In the genomic region with DNA sequence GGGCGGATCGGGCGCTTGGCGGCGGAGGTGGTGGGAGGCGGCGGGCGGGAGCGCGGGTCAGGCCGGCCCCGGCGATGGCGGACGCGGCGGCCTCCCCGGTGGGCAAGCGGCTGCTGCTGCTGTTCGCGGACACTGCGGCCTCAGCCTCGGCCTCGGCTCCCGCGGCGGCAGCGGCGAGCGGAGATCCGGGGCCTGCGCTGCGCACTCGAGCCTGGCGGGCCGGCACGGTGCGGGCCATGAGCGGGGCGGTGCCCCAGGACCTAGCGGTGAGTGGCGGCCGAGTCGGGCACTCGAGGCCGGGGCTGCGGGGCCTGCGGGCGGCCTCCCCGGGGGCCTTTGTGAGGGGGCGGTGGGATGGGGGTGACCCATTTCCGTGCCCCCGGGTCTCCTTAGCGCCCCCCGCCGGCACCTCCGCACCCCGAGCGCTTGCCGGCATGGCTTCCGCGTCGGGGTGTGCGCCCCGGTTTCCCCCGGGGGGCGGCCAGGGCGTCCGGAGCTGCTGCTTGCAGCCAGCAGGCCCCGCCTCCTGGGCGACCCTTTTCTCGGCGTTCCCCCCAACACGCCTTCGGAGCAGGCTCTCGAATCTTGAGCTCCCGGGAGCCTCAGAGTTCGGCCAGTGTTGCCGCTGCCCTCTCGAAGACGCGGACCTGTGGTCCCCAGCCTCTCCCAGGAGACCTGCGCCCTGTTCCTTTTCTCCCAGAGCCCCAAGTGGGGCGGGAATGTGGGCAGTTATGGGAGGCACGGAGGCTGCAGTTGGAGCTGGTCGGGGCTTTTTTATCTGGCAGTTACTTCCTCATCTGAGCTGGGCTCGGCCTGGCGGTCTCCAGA, we compare ENCODE assay signal across 1 cellular context.
TF ChIP-seq lines count a peak whose summit lies in the region.

No MANE protein-coding gene starts in this region.

TF ChIP-seq in HepG2, 621 proteins besides CTCF, POLR2A, EP300 and RAD21 (continued from another document and continues in another):
- TF ChIP-seq, protein P1, sequence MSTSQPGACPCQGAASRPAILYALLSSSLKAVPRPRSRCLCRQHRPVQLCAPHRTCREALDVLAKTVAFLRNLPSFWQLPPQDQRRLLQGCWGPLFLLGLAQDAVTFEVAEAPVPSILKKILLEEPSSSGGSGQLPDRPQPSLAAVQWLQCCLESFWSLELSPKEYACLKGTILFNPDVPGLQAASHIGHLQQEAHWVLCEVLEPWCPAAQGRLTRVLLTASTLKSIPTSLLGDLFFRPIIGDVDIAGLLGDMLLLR (CRISPR knock-in tag; IDR thresholded peaks at IDR 0.05) = no peak
- TF ChIP-seq ZNF850 (CRISPR knock-in tag; conservative IDR thresholded peaks at IDR 0.05) = no peak
- no peak for TF ChIP-seq FOXA3 (CRISPR knock-in tag; IDR thresholded peaks at IDR 0.05)
- TF ChIP-seq ZNF678 (CRISPR knock-in tag; IDR thresholded peaks at IDR 0.05) = peak; percentile 79; the same call in 1 of the 2 replicates
- TF ChIP-seq, protein P2, sequence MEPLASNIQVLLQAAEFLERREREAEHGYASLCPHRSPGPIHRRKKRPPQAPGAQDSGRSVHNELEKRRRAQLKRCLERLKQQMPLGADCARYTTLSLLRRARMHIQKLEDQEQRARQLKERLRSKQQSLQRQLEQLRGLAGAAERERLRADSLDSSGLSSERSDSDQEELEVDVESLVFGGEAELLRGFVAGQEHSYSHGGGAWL (CRISPR knock-in tag; IDR thresholded peaks at IDR 0.05) = no peak
- TF ChIP-seq STAG1 (CRISPR knock-in tag; IDR thresholded peaks at IDR 0.05) = no peak
- peak; percentile 40 for TF ChIP-seq RBM39 (IDR thresholded peaks at IDR 0.05; ENCODE audit: low read depth, low read length, poor library complexity, severe bottlenecking)
- TF ChIP-seq CEBPB (IDR thresholded peaks at IDR 0.05; ENCODE audit: borderline replicate concordance, low read depth, low read length) = no peak
- TF ChIP-seq, protein P3, sequence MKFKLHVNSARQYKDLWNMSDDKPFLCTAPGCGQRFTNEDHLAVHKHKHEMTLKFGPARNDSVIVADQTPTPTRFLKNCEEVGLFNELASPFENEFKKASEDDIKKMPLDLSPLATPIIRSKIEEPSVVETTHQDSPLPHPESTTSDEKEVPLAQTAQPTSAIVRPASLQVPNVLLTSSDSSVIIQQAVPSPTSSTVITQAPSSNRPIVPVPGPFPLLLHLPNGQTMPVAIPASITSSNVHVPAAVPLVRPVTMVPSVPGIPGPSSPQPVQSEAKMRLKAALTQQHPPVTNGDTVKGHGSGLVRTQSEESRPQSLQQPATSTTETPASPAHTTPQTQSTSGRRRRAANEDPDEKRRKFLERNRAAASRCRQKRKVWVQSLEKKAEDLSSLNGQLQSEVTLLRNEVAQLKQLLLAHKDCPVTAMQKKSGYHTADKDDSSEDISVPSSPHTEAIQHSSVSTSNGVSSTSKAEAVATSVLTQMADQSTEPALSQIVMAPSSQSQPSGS (CRISPR knock-in tag; IDR thresholded peaks at IDR 0.05) = 0 out of 2 replicates have a peak, but pooled peaks have one; percentile 20
- no peak for TF ChIP-seq ZFP62 (CRISPR knock-in tag; IDR thresholded peaks at IDR 0.05)
- TF ChIP-seq, protein P4, sequence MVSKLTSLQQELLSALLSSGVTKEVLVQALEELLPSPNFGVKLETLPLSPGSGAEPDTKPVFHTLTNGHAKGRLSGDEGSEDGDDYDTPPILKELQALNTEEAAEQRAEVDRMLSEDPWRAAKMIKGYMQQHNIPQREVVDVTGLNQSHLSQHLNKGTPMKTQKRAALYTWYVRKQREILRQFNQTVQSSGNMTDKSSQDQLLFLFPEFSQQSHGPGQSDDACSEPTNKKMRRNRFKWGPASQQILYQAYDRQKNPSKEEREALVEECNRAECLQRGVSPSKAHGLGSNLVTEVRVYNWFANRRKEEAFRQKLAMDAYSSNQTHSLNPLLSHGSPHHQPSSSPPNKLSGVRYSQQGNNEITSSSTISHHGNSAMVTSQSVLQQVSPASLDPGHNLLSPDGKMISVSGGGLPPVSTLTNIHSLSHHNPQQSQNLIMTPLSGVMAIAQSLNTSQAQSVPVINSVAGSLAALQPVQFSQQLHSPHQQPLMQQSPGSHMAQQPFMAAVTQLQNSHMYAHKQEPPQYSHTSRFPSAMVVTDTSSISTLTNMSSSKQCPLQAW (CRISPR knock-in tag; IDR thresholded peaks at IDR 0.05) = no peak; the same call in 1 of the 2 replicates
- TF ChIP-seq FOXK2 (IDR thresholded peaks at IDR 0.05) = no peak
- TF ChIP-seq PAX8 (CRISPR knock-in tag; IDR thresholded peaks at IDR 0.05; ENCODE audit: borderline replicate concordance) = no peak
- TF ChIP-seq, protein P5, sequence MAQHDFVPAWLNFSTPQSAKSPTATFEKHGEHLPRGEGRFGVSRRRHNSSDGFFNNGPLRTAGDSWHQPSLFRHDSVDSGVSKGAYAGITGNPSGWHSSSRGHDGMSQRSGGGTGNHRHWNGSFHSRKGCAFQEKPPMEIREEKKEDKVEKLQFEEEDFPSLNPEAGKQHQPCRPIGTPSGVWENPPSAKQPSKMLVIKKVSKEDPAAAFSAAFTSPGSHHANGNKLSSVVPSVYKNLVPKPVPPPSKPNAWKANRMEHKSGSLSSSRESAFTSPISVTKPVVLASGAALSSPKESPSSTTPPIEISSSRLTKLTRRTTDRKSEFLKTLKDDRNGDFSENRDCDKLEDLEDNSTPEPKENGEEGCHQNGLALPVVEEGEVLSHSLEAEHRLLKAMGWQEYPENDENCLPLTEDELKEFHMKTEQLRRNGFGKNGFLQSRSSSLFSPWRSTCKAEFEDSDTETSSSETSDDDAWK (CRISPR knock-in tag; IDR thresholded peaks at IDR 0.05) = no peak
- TF ChIP-seq RAD51 (IDR thresholded peaks at IDR 0.05; ENCODE audit: borderline replicate concordance) = no peak
- no peak for TF ChIP-seq U2AF2 (IDR thresholded peaks at IDR 0.05; ENCODE audit: low read depth, low read length)
- TF ChIP-seq, protein P6, sequence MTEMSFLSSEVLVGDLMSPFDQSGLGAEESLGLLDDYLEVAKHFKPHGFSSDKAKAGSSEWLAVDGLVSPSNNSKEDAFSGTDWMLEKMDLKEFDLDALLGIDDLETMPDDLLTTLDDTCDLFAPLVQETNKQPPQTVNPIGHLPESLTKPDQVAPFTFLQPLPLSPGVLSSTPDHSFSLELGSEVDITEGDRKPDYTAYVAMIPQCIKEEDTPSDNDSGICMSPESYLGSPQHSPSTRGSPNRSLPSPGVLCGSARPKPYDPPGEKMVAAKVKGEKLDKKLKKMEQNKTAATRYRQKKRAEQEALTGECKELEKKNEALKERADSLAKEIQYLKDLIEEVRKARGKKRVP (CRISPR knock-in tag; IDR thresholded peaks at IDR 0.05) = no peak; a peak in 1 of 4 replicates
- TF ChIP-seq ZKSCAN1 (IDR thresholded peaks at IDR 0.05; ENCODE audit: low read length) = no peak
- TF ChIP-seq TEAD3 (CRISPR knock-in tag; optimal IDR thresholded peaks at IDR 0.05; ENCODE audit: borderline replicate concordance) = peak; percentile 12
- TF ChIP-seq ZSCAN31 (CRISPR knock-in tag; IDR thresholded peaks at IDR 0.05; ENCODE audit: low read depth) = peak; percentile 20; the same call in 1 of the 2 replicates
- TF ChIP-seq ATF1 (CRISPR knock-in tag; IDR thresholded peaks at IDR 0.05) = no peak
- TF ChIP-seq ADNP (CRISPR knock-in tag; IDR thresholded peaks at IDR 0.05) = no peak
- TF ChIP-seq PHF5A (CRISPR knock-in tag; IDR thresholded peaks at IDR 0.05; ENCODE audit: low read depth, unreplicated experiment) = peak; percentile 2
- TF ChIP-seq, protein P7, sequence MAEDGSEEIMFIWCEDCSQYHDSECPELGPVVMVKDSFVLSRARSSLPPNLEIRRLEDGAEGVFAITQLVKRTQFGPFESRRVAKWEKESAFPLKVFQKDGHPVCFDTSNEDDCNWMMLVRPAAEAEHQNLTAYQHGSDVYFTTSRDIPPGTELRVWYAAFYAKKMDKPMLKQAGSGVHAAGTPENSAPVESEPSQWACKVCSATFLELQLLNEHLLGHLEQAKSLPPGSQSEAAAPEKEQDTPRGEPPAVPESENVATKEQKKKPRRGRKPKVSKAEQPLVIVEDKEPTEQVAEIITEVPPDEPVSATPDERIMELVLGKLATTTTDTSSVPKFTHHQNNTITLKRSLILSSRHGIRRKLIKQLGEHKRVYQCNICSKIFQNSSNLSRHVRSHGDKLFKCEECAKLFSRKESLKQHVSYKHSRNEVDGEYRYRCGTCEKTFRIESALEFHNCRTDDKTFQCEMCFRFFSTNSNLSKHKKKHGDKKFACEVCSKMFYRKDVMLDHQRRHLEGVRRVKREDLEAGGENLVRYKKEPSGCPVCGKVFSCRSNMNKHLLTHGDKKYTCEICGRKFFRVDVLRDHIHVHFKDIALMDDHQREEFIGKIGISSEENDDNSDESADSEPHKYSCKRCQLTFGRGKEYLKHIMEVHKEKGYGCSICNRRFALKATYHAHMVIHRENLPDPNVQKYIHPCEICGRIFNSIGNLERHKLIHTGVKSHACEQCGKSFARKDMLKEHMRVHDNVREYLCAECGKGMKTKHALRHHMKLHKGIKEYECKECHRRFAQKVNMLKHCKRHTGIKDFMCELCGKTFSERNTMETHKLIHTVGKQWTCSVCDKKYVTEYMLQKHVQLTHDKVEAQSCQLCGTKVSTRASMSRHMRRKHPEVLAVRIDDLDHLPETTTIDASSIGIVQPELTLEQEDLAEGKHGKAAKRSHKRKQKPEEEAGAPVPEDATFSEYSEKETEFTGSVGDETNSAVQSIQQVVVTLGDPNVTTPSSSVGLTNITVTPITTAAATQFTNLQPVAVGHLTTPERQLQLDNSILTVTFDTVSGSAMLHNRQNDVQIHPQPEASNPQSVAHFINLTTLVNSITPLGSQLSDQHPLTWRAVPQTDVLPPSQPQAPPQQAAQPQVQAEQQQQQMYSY (CRISPR knock-in tag; IDR thresholded peaks at IDR 0.05) = no peak
- no peak for TF ChIP-seq ZNF274 (CRISPR knock-in tag; IDR thresholded peaks at IDR 0.05)
- TF ChIP-seq ZNF563 (CRISPR knock-in tag; IDR thresholded peaks at IDR 0.05) = peak; percentile 73; the same call in 1 of the 2 replicates
- TF ChIP-seq ZNF333 (CRISPR knock-in tag; IDR thresholded peaks at IDR 0.05; ENCODE audit: borderline replicate concordance) = 0 out of 2 replicates have a peak, but pooled peaks have one; percentile 62
- TF ChIP-seq MAFF (IDR thresholded peaks at IDR 0.05; ENCODE audit: low read depth, low read length) = no peak
- no peak for TF ChIP-seq ZNF550 (CRISPR knock-in tag; IDR thresholded peaks at IDR 0.05; ENCODE audit: borderline replicate concordance)
- TF ChIP-seq DMAP1 (CRISPR knock-in tag; IDR thresholded peaks at IDR 0.05) = 0 out of 2 replicates have a peak, but pooled peaks have one; percentile 16
- TF ChIP-seq ZNF766 (CRISPR knock-in tag; IDR thresholded peaks at IDR 0.05; ENCODE audit: borderline replicate concordance) = peak; percentile 30; the same call in 1 of the 2 replicates
- no peak for TF ChIP-seq TMF1 (CRISPR knock-in tag; IDR thresholded peaks at IDR 0.05; ENCODE audit: low read depth)
- TF ChIP-seq, protein P8, sequence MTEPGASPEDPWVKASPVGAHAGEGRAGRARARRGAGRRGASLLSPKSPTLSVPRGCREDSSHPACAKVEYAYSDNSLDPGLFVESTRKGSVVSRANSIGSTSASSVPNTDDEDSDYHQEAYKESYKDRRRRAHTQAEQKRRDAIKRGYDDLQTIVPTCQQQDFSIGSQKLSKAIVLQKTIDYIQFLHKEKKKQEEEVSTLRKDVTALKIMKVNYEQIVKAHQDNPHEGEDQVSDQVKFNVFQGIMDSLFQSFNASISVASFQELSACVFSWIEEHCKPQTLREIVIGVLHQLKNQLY (CRISPR knock-in tag; IDR thresholded peaks at IDR 0.05) = no peak
- TF ChIP-seq ZNF263 (CRISPR knock-in tag; IDR thresholded peaks at IDR 0.05) = 0 out of 2 replicates have a peak, but pooled peaks have one; percentile 38
- peak; percentile 66; the same call in 1 of the 2 replicates for TF ChIP-seq CHCHD3 (CRISPR knock-in tag; IDR thresholded peaks at IDR 0.05)
- TF ChIP-seq, protein P9, sequence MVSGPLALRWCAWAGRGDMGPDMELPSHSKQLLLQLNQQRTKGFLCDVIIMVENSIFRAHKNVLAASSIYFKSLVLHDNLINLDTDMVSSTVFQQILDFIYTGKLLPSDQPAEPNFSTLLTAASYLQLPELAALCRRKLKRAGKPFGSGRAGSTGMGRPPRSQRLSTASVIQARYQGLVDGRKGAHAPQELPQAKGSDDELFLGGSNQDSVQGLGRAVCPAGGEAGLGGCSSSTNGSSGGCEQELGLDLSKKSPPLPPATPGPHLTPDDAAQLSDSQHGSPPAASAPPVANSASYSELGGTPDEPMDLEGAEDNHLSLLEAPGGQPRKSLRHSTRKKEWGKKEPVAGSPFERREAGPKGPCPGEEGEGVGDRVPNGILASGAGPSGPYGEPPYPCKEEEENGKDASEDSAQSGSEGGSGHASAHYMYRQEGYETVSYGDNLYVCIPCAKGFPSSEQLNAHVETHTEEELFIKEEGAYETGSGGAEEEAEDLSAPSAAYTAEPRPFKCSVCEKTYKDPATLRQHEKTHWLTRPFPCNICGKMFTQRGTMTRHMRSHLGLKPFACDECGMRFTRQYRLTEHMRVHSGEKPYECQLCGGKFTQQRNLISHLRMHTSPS (CRISPR knock-in tag; IDR thresholded peaks at IDR 0.05; ENCODE audit: low read depth) = no peak
- TF ChIP-seq ZNF556 (CRISPR knock-in tag; IDR thresholded peaks at IDR 0.05; ENCODE audit: borderline replicate concordance) = 0 out of 2 replicates have a peak, but pooled peaks have one; percentile 60
- no peak for TF ChIP-seq CC2D1A (CRISPR knock-in tag; IDR thresholded peaks at IDR 0.05)
- TF ChIP-seq CREB1 (IDR thresholded peaks at IDR 0.05) = no peak
- no peak for TF ChIP-seq CREB1 (CRISPR knock-in tag; IDR thresholded peaks at IDR 0.05)
- TF ChIP-seq HDAC2 (CRISPR knock-in tag; IDR thresholded peaks at IDR 0.05) = no peak
- TF ChIP-seq, protein P10, sequence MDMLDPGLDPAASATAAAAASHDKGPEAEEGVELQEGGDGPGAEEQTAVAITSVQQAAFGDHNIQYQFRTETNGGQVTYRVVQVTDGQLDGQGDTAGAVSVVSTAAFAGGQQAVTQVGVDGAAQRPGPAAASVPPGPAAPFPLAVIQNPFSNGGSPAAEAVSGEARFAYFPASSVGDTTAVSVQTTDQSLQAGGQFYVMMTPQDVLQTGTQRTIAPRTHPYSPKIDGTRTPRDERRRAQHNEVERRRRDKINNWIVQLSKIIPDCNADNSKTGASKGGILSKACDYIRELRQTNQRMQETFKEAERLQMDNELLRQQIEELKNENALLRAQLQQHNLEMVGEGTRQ (IDR thresholded peaks at IDR 0.05; ENCODE audit: low read depth, low read length) = no peak
- TF ChIP-seq, protein P10 (CRISPR knock-in tag; IDR thresholded peaks at IDR 0.05; ENCODE audit: borderline replicate concordance) = no peak
- TF ChIP-seq PHB2 (IDR thresholded peaks at IDR 0.05; ENCODE audit: partially characterized antibody) = no peak
- TF ChIP-seq ZNF34 (CRISPR knock-in tag; IDR thresholded peaks at IDR 0.05; ENCODE audit: borderline replicate concordance) = no peak
- TF ChIP-seq KAT7 (CRISPR knock-in tag; IDR thresholded peaks at IDR 0.05; ENCODE audit: borderline replicate concordance) = no peak; the same call in 1 of the 2 replicates
